In genomic region chr6:144104898-144105487, GRCh38 we compare ENCODE assay signal across 8 cellular contexts. TPM values are rescaled to one million over a fixed set of nuclear protein-coding genes. Genes with fewer than 3 reads are reported as not detected.
A peak's percentile ranks its signal among the peaks of the same experiment; 100 is the strongest.
DNase-seq lines count a peak whose midpoint lies in the region; ATAC-seq, FAIRE-seq and TF ChIP-seq lines count a peak whose summit lies in the region.

No MANE protein-coding gene starts in this region.

- H3K4me3 ChIP-seq in IMR-90 (ENCODE audit: insufficient read depth, low read depth, low read length) (no peak overlapping the region), Panc1 (ENCODE audit: low read depth in 2 of 2, low read length in 2 of 2) (no peak overlapping the region), HepG2 (replicated peaks in 1 of 3; ENCODE audit: insufficient read depth in 1 of 3, low read depth in 2 of 3, low read length in 3 of 3) (no peak overlapping the region), transverse colon (no peak overlapping the region)

- H2AK9ac ChIP-seq in IMR-90 (replicated peaks; ENCODE audit: low read depth, low read length, poor library complexity): no peak overlapping the region

- no peak for TF ChIP-seq EP300 in HepG2 (IDR thresholded peaks at IDR 0.05; ENCODE audit: low read depth in 2 of 2, low read length in 2 of 2)
- TF ChIP-seq EP300 in HepG2 (CRISPR knock-in tag; IDR thresholded peaks at IDR 0.05; ENCODE audit: borderline replicate concordance): no peak
- no peak for TF ChIP-seq EP300 in transverse colon (IDR thresholded peaks at IDR 0.05; ENCODE audit: low read depth)

- no peaks in the 10 kb centered on the region for H3K9me3 Mint-ChIP-seq in activated T-cell treated with anti-CD3 and anti-CD28 coated beads, Interleukin-2, amount 50 U/mL, for 4 hours

- no peak overlapping the region for H4K5ac ChIP-seq in IMR-90 (ENCODE audit: low read depth, low read length)

- no peak overlapping the region for H2BK120ac ChIP-seq in IMR-90 (ENCODE audit: low read depth, low read length)

- no peak overlapping the region for H3K9ac ChIP-seq in IMR-90 (ENCODE audit: low read depth, low read length)
- H3K9ac ChIP-seq in HepG2 (ENCODE audit: insufficient read depth, low read depth, low read length): no peak overlapping the region

- no peak overlapping the region for H3K14ac ChIP-seq in IMR-90 (replicated peaks; ENCODE audit: low read depth, low read length)

- FAIRE-seq in HepG2 (lab: Jason Lieb, UNC): peak; percentile 51

- H3K79me1 ChIP-seq in IMR-90 (ENCODE audit: low read depth in 1 of 2, low read length in 2 of 2): no peaks in the 10 kb centered on the region

- no peaks in the 10 kb centered on the region for H3K36me3 Mint-ChIP-seq in activated T-cell treated with anti-CD3 and anti-CD28 coated beads, Interleukin-2, amount 50 U/mL, for 4 hours (ENCODE audit: insufficient read depth)

- H3K79me2 ChIP-seq in HepG2 (ENCODE audit: insufficient read depth, low read length): no peaks in the 10 kb centered on the region

- H4K91ac ChIP-seq in IMR-90 (ENCODE audit: insufficient read depth, low read depth, low read length): no peak overlapping the region

- H3K27me3 ChIP-seq in IMR-90 (ENCODE audit: control insufficient read depth, insufficient read depth, low read length) (peaks cover 3% of the 10 kb centered on the region), Panc1 (ENCODE audit: control insufficient read depth, insufficient read depth, low read length) (no peaks in the 10 kb centered on the region), HepG2 (ENCODE audit: control insufficient read depth in 1 of 2, insufficient read depth in 2 of 2, low read length in 2 of 2) (no peaks in the 10 kb centered on the region), transverse colon (no peaks in the 10 kb centered on the region)

- no peak overlapping the region for H3K4ac ChIP-seq in IMR-90 (ENCODE audit: low read depth, low read length)

- H2AK5ac ChIP-seq in IMR-90 (ENCODE audit: low read depth, low read length): no peak overlapping the region

- H3K9me1 ChIP-seq in IMR-90 (ENCODE audit: insufficient read depth, low read length): no peaks in the 10 kb centered on the region

- intact Hi-C loops in IMR-90 (cut with micrococcal nuclease) (loop anchor here (1.0 to 10.0 kb wide), 5 partner anchors 47 to 450 kb away; partner anchors contain the start of gene STX11), Panc1 (cut with micrococcal nuclease; ENCODE audit: unreplicated experiment) (loop anchor here (1.0 to 10.0 kb wide), 2 partner anchors 180 to 377 kb away; partner anchors contain the start of gene UTRN), HepG2 (cut with micrococcal nuclease; ENCODE audit: unreplicated experiment) (loop anchor here (1.0 to 5.0 kb wide), 4 partner anchors 111 to 1107 kb away; no protein-coding TSS in a partner anchor), transverse colon (cut with DNase I; ENCODE audit: low total_unique reads) (no loop called here)

- BruUV-seq in IMR-90 (replicated peaks; lab: Mats Ljungman, UMichigan) (no TSS peak), Panc1 (replicated peaks; lab: Mats Ljungman, UMichigan) (no TSS peak), HepG2 (replicated peaks; lab: Mats Ljungman, UMichigan) (no TSS peak)

- POLR2A ChIA-PET in IMR-90 (lab: Charles Lee; ENCODE audit: unreplicated experiment): no interaction called here
- POLR2A ChIA-PET in Panc1 (lab: Charles Lee): no interaction called here
- POLR2A ChIA-PET in HepG2 (lab: Yijun Ruan, JAX): no interaction called here

- CTCF ChIA-PET in IMR-90 (lab: Yijun Ruan, JAX): interaction anchor here (0.5 to 1.0 kb wide), 5 partner anchors 10 to 184 kb away, joined by 3 to 4 read pairs (median 3); no protein-coding TSS in a partner anchor
- CTCF ChIA-PET in Panc1 (lab: Charles Lee): interaction anchor here (1.0 kb wide), 1 partner anchor 112 kb away, joined by 4 read pairs; no protein-coding TSS in a partner anchor
- CTCF ChIA-PET in HepG2 (lab: Yijun Ruan, JAX; ENCODE audit: low intra/inter-chr PET ratio, low total read pairs): interaction anchor here (1.7 to 2.4 kb wide), 3 partner anchors 111 to 377 kb away, joined by 5 to 19 read pairs (median 10); no protein-coding TSS in a partner anchor

- ATAC-seq in activated T-cell treated with anti-CD3 and anti-CD28 coated beads, Interleukin-2, amount 50 U/mL, for 4 hours: peak; percentile 67 to 75
- ATAC-seq in GM21447 (IDR thresholded peaks at IDR 0.05; ENCODE audit: unreplicated experiment): peak; percentile 91
- ATAC-seq in IMR-90 (ENCODE audit: low read depth): peak; percentile 77
- peak; percentile 89 for ATAC-seq in Panc1
- peak; percentile 86 for ATAC-seq in HepG2

- no peak overlapping the region for H3K56ac ChIP-seq in IMR-90 (ENCODE audit: extremely low read depth, insufficient read depth, low read length)

- H2AFZ ChIP-seq in IMR-90 (replicated peaks; ENCODE audit: low read length, poor library complexity) (no peak overlapping the region), HepG2 (ENCODE audit: low read length) (no peak overlapping the region)

- WGBS in IMR-90 (ENCODE audit: extremely low coverage in 2 of 2, insufficient read length in 1 of 2), 2 experiments: no CpG with 5 or more reads among the region's 2 CpGs
- 5% methylated on average over 2 of the region's 2 CpGs for WGBS in HepG2 (ENCODE audit: low lambda C conversion rate)
- WGBS in transverse colon (ENCODE audit: low coverage in 1 of 2), 2 donors: 0% methylated on average over 2 of the region's 2 CpGs

- dilution Hi-C loops in IMR-90 (cut with HindIII; ENCODE audit: low sequenced_read_pairs, unreplicated experiment): no loop called here

- no peak overlapping the region for H3K18ac ChIP-seq in IMR-90 (ENCODE audit: low read depth, low read length)

- TF ChIP-seq RAD21 in IMR-90 (IDR thresholded peaks at IDR 0.05; ENCODE audit: low read length): peak; percentile 91
- TF ChIP-seq RAD21 in HepG2 (CRISPR knock-in tag; IDR thresholded peaks at IDR 0.05): peak; percentile 71

- H3K27me3 Mint-ChIP-seq in activated T-cell treated with anti-CD3 and anti-CD28 coated beads, Interleukin-2, amount 50 U/mL, for 4 hours (ENCODE audit: low read depth): no peaks in the 10 kb centered on the region

- no peak overlapping the region for H3K4me2 ChIP-seq in IMR-90 (ENCODE audit: low read depth, low read length)
- no peak overlapping the region for H3K4me2 ChIP-seq in HepG2 (ENCODE audit: low read depth, low read length)

- no peak for TF ChIP-seq POLR2A in IMR-90 (IDR thresholded peaks at IDR 0.05; ENCODE audit: low read depth, low read length)
- no peak for TF ChIP-seq POLR2A in HepG2 (IDR thresholded peaks at IDR 0.05; ENCODE audit: insufficient read depth in 1 of 2, low read depth in 2 of 2, low read length in 2 of 2)
- TF ChIP-seq POLR2A in transverse colon (IDR thresholded peaks at IDR 0.05): no peak

- H2BK5ac ChIP-seq in IMR-90 (ENCODE audit: low read depth, low read length, poor library complexity, severe bottlenecking): no peak overlapping the region

- in situ Hi-C loops in IMR-90 (cut with MboI; ENCODE audit: low sequenced_read_pairs) (loop anchor here (5.0 to 25.0 kb wide), 2 partner anchors 377 to 1107 kb away; no protein-coding TSS in a partner anchor), Panc1 (cut with HindIII; ENCODE audit: low pct_unique_long_range_greater_than_20kb, low sequenced_read_pairs) (loop anchor here (25.0 kb wide), 1 partner anchor 382 kb away; no protein-coding TSS in a partner anchor), HepG2 (cut with HindIII; ENCODE audit: extremely low pct_ligation_motif_present, low pct_unique_long_range_greater_than_20kb) (loop anchor here (5.0 to 25.0 kb wide), 2 partner anchors 377 to 1107 kb away; no protein-coding TSS in a partner anchor), transverse colon (cut with MboI; ENCODE audit: low pct_ligation_motif_present in 1 of 4, low pct_unique_long_range_greater_than_20kb in 1 of 4, low sequenced_read_pairs in 3 of 4) (loop anchor here (5.0 to 25.0 kb wide), 7 partner anchors 110 to 382 kb away; no protein-coding TSS in a partner anchor)

- no peaks in the 10 kb centered on the region for H3K4me1 ChIP-seq in IMR-90 (ENCODE audit: control insufficient read depth, insufficient read depth, low read length)
- H3K4me1 ChIP-seq in Panc1 (ENCODE audit: control insufficient read depth, insufficient read depth, low read length): no peaks in the 10 kb centered on the region
- H3K4me1 ChIP-seq in HepG2 (ENCODE audit: insufficient read depth, low read length): no peaks in the 10 kb centered on the region
- no peaks in the 10 kb centered on the region for H3K4me1 ChIP-seq in transverse colon

- H3K23ac ChIP-seq in IMR-90 (ENCODE audit: low read depth, low read length): no peak overlapping the region

- H2BK15ac ChIP-seq in IMR-90 (ENCODE audit: low read depth, low read length): no peak overlapping the region

- H4K20me1 ChIP-seq in IMR-90 (ENCODE audit: insufficient read depth, low read length): no peaks in the 10 kb centered on the region
- no peaks in the 10 kb centered on the region for H4K20me1 ChIP-seq in HepG2 (ENCODE audit: insufficient read depth, low read length)

- H3K27ac ChIP-seq in IMR-90 (ENCODE audit: insufficient read depth, low read length): no peak overlapping the region
- no peak overlapping the region for H3K27ac ChIP-seq in Panc1 (ENCODE audit: low read length)
- no peak overlapping the region for H3K27ac ChIP-seq in HepG2 (ENCODE audit: extremely low read length, insufficient read depth, low read length)
- no peak overlapping the region for H3K27ac ChIP-seq in transverse colon

- peak; percentile 86 for TF ChIP-seq CTCF in IMR-90 (conservative IDR thresholded peaks at IDR 0.05; ENCODE audit: low read depth, low read length)
- peak; percentile 72; the same call in 1 of the 2 replicates for TF ChIP-seq CTCF in Panc1 (IDR thresholded peaks at IDR 0.05)
- peak; percentile 84 for TF ChIP-seq CTCF in HepG2 (CRISPR knock-in tag; IDR thresholded peaks at IDR 0.05)
- TF ChIP-seq CTCF in transverse colon (IDR thresholded peaks at IDR 0.05): peak; percentile 56 to 72 (median 63)

- no peak overlapping the region for H3K4me3 Mint-ChIP-seq in activated T-cell treated with anti-CD3 and anti-CD28 coated beads, Interleukin-2, amount 50 U/mL, for 4 hours

- DNase-seq in activated T-cell treated with anti-CD3 and anti-CD28 coated beads, Interleukin-2, amount 50 U/mL, for 4 hours: no peak
- no peak for DNase-seq in activated T-cell treated with anti-CD3 and anti-CD28 coated beads, Interleukin-2, amount 50 U/mL, for 1 hour
- DNase-seq in IMR-90: peak; percentile 79
- DNase-seq in Panc1 (ENCODE audit: low read depth, low spot score): peak; percentile 70
- DNase-seq in cerebellar cortex (ENCODE audit: low spot score): peak; percentile 47
- peak; percentile 74 for DNase-seq in HepG2 (ENCODE audit: low spot score)
- DNase-seq in transverse colon: no peak

- peaks cover 2% of the 10 kb centered on the region for H3K4me1 Mint-ChIP-seq in activated T-cell treated with anti-CD3 and anti-CD28 coated beads, Interleukin-2, amount 50 U/mL, for 4 hours (ENCODE audit: low read depth)

- H2BK20ac ChIP-seq in IMR-90 (ENCODE audit: low read depth, low read length): no peak overlapping the region

- H3K36me3 ChIP-seq in IMR-90 (ENCODE audit: control insufficient read depth, insufficient read depth, low read length) (no peaks in the 10 kb centered on the region), Panc1 (ENCODE audit: control insufficient read depth, insufficient read depth, low read length) (no peaks in the 10 kb centered on the region), HepG2 (replicated peaks in 1 of 2; ENCODE audit: control insufficient read depth in 1 of 2, insufficient read depth in 2 of 2, low read length in 2 of 2) (no peaks in the 10 kb centered on the region), transverse colon (no peaks in the 10 kb centered on the region)

- H3K9me3 ChIP-seq in IMR-90 (ENCODE audit: control insufficient read depth, insufficient read depth, low read length) (no peaks in the 10 kb centered on the region), Panc1 (ENCODE audit: control insufficient read depth, insufficient read depth, low read depth, low read length) (no peaks in the 10 kb centered on the region), HepG2 (ENCODE audit: low read length) (no peaks in the 10 kb centered on the region), transverse colon (no peaks in the 10 kb centered on the region)

- no peak overlapping the region for H4K8ac ChIP-seq in IMR-90 (ENCODE audit: low read depth in 2 of 2, low read length in 2 of 2)

RNA-seq across cellular contexts. Expression of gene SF3B5, which starts 9.6 kb away (rescaled TPM):
- 100 to 1,000 TPM; 276 to 301 (median 280) TPM for total RNA-seq in activated T-cell treated with anti-CD3 and anti-CD28 coated beads, Interleukin-2, amount 50 U/mL, for 4 hours
- 227 and 242 TPM in 2 replicates for total RNA-seq in IMR-90 (2012; rRNA removed)
- polyA plus RNA-seq in IMR-90 (2012; rRNA removed): 290 and 333 TPM in 2 replicates
- 375 and 435 TPM in 2 replicates for polyA plus RNA-seq in IMR-90 (2012; cell fraction: cytosol; rRNA removed)
- polyA plus RNA-seq in IMR-90 (2012; cell fraction: nucleus; rRNA removed; ENCODE audit: low replicate concordance): 143 and 157 TPM in 2 replicates
- total RNA-seq in Panc1 (2021; ENCODE audit: unreplicated experiment): 128 TPM
- 179 TPM for polyA plus RNA-seq in Panc1 (2012; ENCODE audit: insufficient read length)
- 263 and 346 TPM in 2 replicates for total RNA-seq in HepG2 (2016; rRNA removed; fragmentation: Illumina TruSeq; extraction: Trizol)
- 104 and 124 TPM in 2 replicates for total RNA-seq in HepG2 (2016; cell fraction: cytosol; rRNA removed; fragmentation: Illumina TruSeq; extraction: Trizol; ENCODE audit: low read depth)
- 265 and 405 TPM in 2 replicates for total RNA-seq in HepG2 (2016; cell fraction: insoluble cytoplasmic fraction; rRNA removed; fragmentation: Illumina TruSeq; extraction: Trizol)
- 116 and 142 TPM in 2 replicates for total RNA-seq in HepG2 (2016; cell fraction: membrane; rRNA removed; fragmentation: Illumina TruSeq; extraction: Trizol)
- total RNA-seq in HepG2 (2016; cell fraction: nucleus; rRNA removed; fragmentation: Illumina TruSeq; extraction: Trizol): 87.5 and 103 TPM in 2 replicates
- polyA plus RNA-seq in HepG2 (2011; rRNA removed): 292 and 294 TPM in 2 replicates
- 334 and 504 TPM in 2 replicates for polyA plus RNA-seq in HepG2 (2011; cell fraction: cytosol; rRNA removed)
- 112 and 124 TPM in 2 replicates for polyA plus RNA-seq in HepG2 (2011; cell fraction: nucleus; rRNA removed)
- 110 and 133 TPM in 2 replicates for polyA plus RNA-seq in HepG2 (2012)
- 115 and 146 TPM in 2 replicates for polyA plus RNA-seq in HepG2 (2016; cell fraction: cytosol; fragmentation: Illumina TruSeq; extraction: Trizol; ENCODE audit: low read depth)
- 417 and 449 TPM in 2 replicates for polyA plus RNA-seq in HepG2 (2016; cell fraction: insoluble cytoplasmic fraction; fragmentation: Illumina TruSeq; extraction: Trizol; ENCODE audit: low read depth)
- polyA plus RNA-seq in HepG2 (2016; cell fraction: membrane; fragmentation: Illumina TruSeq; extraction: Trizol; ENCODE audit: low read depth): 111 and 138 TPM in 2 replicates
- polyA plus RNA-seq in HepG2 (2016; cell fraction: nucleus; fragmentation: Illumina TruSeq; extraction: Trizol; ENCODE audit: insufficient read depth, low read depth): 162 and 180 TPM in 2 replicates
- 275 and 292 TPM in 2 replicates for polyA minus RNA-seq in HepG2 (2011; rRNA and poly(A)+ RNA removed; ENCODE audit: low replicate concordance)
- 65.1 and 84.0 TPM in 2 replicates for polyA minus RNA-seq in HepG2 (2011; cell fraction: cytosol; rRNA and poly(A)+ RNA removed)
- 34.2 and 34.9 TPM in 2 replicates for polyA minus RNA-seq in HepG2 (2011; cell fraction: nucleus; rRNA and poly(A)+ RNA removed)
- total RNA-seq in transverse colon: 100 to 1,000 TPM in 2 of 4 donors, 10 to 100 TPM in 2; 60.2 to 187 (median 101) TPM

RNA-seq across cellular contexts. Expression of gene STX11, which starts 45.3 kb away (rescaled TPM):
- total RNA-seq in activated T-cell treated with anti-CD3 and anti-CD28 coated beads, Interleukin-2, amount 50 U/mL, for 4 hours: 10 to 100 TPM; 29.9 to 31.8 (median 30.9) TPM
- total RNA-seq in IMR-90 (2012; rRNA removed) (0.54 and 0.56 TPM in 2 replicates), Panc1 (2021; ENCODE audit: unreplicated experiment) (3.2 TPM), HepG2 (2016; rRNA removed; fragmentation: Illumina TruSeq; extraction: Trizol) (not detected in 2 replicates), transverse colon (1 to 10 TPM in 3 of 4 donors, not detected in 1; 1.8 to 3.0 (median 2.3) TPM)
- polyA plus RNA-seq in IMR-90 (2012; rRNA removed) (0.68 and 0.83 TPM in 2 replicates), HepG2 (2011; rRNA removed) (0.03 and 0.07 TPM in 2 replicates)
- 0.64 and 1.2 TPM in 2 replicates for polyA plus RNA-seq in IMR-90 (2012; cell fraction: cytosol; rRNA removed)
- 0.45 and 0.59 TPM in 2 replicates for polyA plus RNA-seq in IMR-90 (2012; cell fraction: nucleus; rRNA removed; ENCODE audit: low replicate concordance)
- polyA plus RNA-seq in Panc1 (2012; ENCODE audit: insufficient read length): 2.0 TPM
- not detected in 2 replicates for total RNA-seq in HepG2 (2016; cell fraction: cytosol; rRNA removed; fragmentation: Illumina TruSeq; extraction: Trizol; ENCODE audit: low read depth)
- total RNA-seq in HepG2 (2016; cell fraction: insoluble cytoplasmic fraction; rRNA removed; fragmentation: Illumina TruSeq; extraction: Trizol): not detected in 2 replicates
- not detected in 2 replicates for total RNA-seq in HepG2 (2016; cell fraction: membrane; rRNA removed; fragmentation: Illumina TruSeq; extraction: Trizol)
- total RNA-seq in HepG2 (2016; cell fraction: nucleus; rRNA removed; fragmentation: Illumina TruSeq; extraction: Trizol): not detected in 2 replicates
- 0.04 TPM in 2 replicates for polyA plus RNA-seq in HepG2 (2011; cell fraction: cytosol; rRNA removed)
- 0.13 TPM in 1 of 2 replicates, not detected in the other for polyA plus RNA-seq in HepG2 (2011; cell fraction: nucleus; rRNA removed)
- polyA plus RNA-seq in HepG2 (2012): 0.07 TPM in 1 of 2 replicates, not detected in the other
- polyA plus RNA-seq in HepG2 (2016; cell fraction: cytosol; fragmentation: Illumina TruSeq; extraction: Trizol; ENCODE audit: low read depth): not detected in 2 replicates
- polyA plus RNA-seq in HepG2 (2016; cell fraction: insoluble cytoplasmic fraction; fragmentation: Illumina TruSeq; extraction: Trizol; ENCODE audit: low read depth): not detected in 2 replicates
- polyA plus RNA-seq in HepG2 (2016; cell fraction: membrane; fragmentation: Illumina TruSeq; extraction: Trizol; ENCODE audit: low read depth): not detected in 2 replicates
- not detected in 2 replicates for polyA plus RNA-seq in HepG2 (2016; cell fraction: nucleus; fragmentation: Illumina TruSeq; extraction: Trizol; ENCODE audit: insufficient read depth, low read depth)
- polyA minus RNA-seq in HepG2 (2011; rRNA and poly(A)+ RNA removed; ENCODE audit: low replicate concordance): 1.4 TPM in 1 of 2 replicates, not detected in the other
- 0.44 TPM in 1 of 2 replicates, not detected in the other for polyA minus RNA-seq in HepG2 (2011; cell fraction: cytosol; rRNA and poly(A)+ RNA removed)
- not detected in 2 replicates for polyA minus RNA-seq in HepG2 (2011; cell fraction: nucleus; rRNA and poly(A)+ RNA removed)

Comparison
In these comparisons a context has a peak if more than half of its experiments do, and no peak if none do; other contexts are left out.
1. DNase-seq: peak in IMR-90 (single experiment), Panc1 (single experiment), cerebellar cortex (single experiment) and HepG2 (single experiment); none in activated T-cell treated with anti-CD3 and anti-CD28 coated beads, Interleukin-2, amount 50 U/mL, for 4 hours (single experiment), activated T-cell treated with anti-CD3 and anti-CD28 coated beads, Interleukin-2, amount 50 U/mL, for 1 hour (single experiment) and transverse colon (single experiment).
2. Peak in every context shown above with its lines, with median percentiles within 50 percentile points of each other: ATAC-seq and CTCF ChIP-seq.